ENCODE assay signal across 18 cellular contexts in genomic region chr13:113430378-113431110, GRCh38.
"Had no signal": no experiment of that assay in that cellular context is flagged by ENCODE, and none has a peak within 500 bp of the region (broad histone marks: within the 10 kb centered on the region; RNA-seq: fewer than 3 reads in every experiment).

No MANE protein-coding gene starts in this region.

- H3K27me3 ChIP-seq: sigmoid colon, stomach, transverse colon had no signal

- H3K9me3 ChIP-seq: sigmoid colon, stomach, transverse colon had no signal

- DNase-seq: activated CD4-positive, alpha-beta T cell treated with anti-CD3 and anti-CD28 coated beads for 1 hour; activated CD4-positive, alpha-beta T cell treated with anti-CD3 and anti-CD28 coated beads, Interleukin-2, amount 50 U/mL, for 1 hour; activated CD8-positive, alpha-beta T cell treated with anti-CD3 and anti-CD28 coated beads, Interleukin-2, amount 10 ng/mL, durations not matched to agents 7 days and 5 days; kidney; naive thymus-derived CD8-positive, alpha-beta T cell; sigmoid colon; stimulated activated CD4-positive, alpha-beta T cell treated with anti-CD3 and anti-CD28 coated beads, Interleukin-15, amount 100 ng/mL, for 24 hours; stomach; T-cell; transverse colon had no signal

- H3K4me3 ChIP-seq: sigmoid colon, smooth muscle cell, stomach, transverse colon had no signal

- H3K79me2 ChIP-seq: parathyroid adenoma had no signal

- H3K36me3 Mint-ChIP-seq: activated naive CD4-positive, alpha-beta T cell treated with anti-CD3 and anti-CD28 coated beads, Interleukin-2, amount 50 U/mL, for 72 hours; naive thymus-derived CD8-positive, alpha-beta T cell had no signal

- H3K4me1 ChIP-seq: parathyroid adenoma, sigmoid colon, stomach, transverse colon had no signal

- H3K4me1 Mint-ChIP-seq: mesothelial cell of epicardium; naive thymus-derived CD8-positive, alpha-beta T cell; stimulated activated memory B cell treated with anti-CD40 and anti-IgM and Interleukin-4, amounts not matched to agents 10 μg/mL and 1 μg/mL and 100 μg/mL, for 72 hours; T-cell had no signal

- H3K27me3 Mint-ChIP-seq: T-cell had no signal

- H3K4me3 Mint-ChIP-seq: activated CD8-positive, alpha-beta T cell treated with anti-CD3 and anti-CD28 coated beads, Interleukin-2, amount 10 ng/mL, durations not matched to agents 7 days and 5 days; mesothelial cell of epicardium; naive thymus-derived CD8-positive, alpha-beta T cell; stimulated activated memory B cell treated with anti-CD40 and anti-IgM and Interleukin-4, amounts not matched to agents 10 μg/mL and 1 μg/mL and 100 μg/mL, for 72 hours; T-cell; T-helper 2 cell treated with Interferon-gamma antibody and Interleukin-4, amounts not matched to agents 5 μg/mL and 100 μg/mL, for 36 hours had no signal

- H2AFZ ChIP-seq: parathyroid adenoma had no signal

- H3K27ac ChIP-seq: parathyroid adenoma, sigmoid colon, stomach, transverse colon, VCaP had no signal

- H3K4me2 ChIP-seq: smooth muscle cell had no signal

- H3K36me3 ChIP-seq: sigmoid colon, transverse colon had no signal

- H3K27ac Mint-ChIP-seq: activated CD8-positive, alpha-beta T cell treated with anti-CD3 and anti-CD28 coated beads, Interleukin-2, amount 10 ng/mL, durations not matched to agents 7 days and 5 days; activated naive CD4-positive, alpha-beta T cell treated with anti-CD3 and anti-CD28 coated beads, Interleukin-2, amount 50 U/mL, for 72 hours; mesothelial cell of epicardium; naive thymus-derived CD8-positive, alpha-beta T cell; stimulated activated memory B cell treated with anti-CD40 and anti-IgM and Interleukin-4, amounts not matched to agents 10 μg/mL and 1 μg/mL and 100 μg/mL, for 72 hours; T-cell; T-helper 2 cell treated with Interferon-gamma antibody and Interleukin-4, amounts not matched to agents 5 μg/mL and 100 μg/mL, for 36 hours had no signal

- H3K9me3 Mint-ChIP-seq: activated naive CD4-positive, alpha-beta T cell treated with anti-CD3 and anti-CD28 coated beads, Interleukin-2, amount 50 U/mL, for 72 hours; mesothelial cell of epicardium; naive thymus-derived CD8-positive, alpha-beta T cell; stimulated activated memory B cell treated with anti-CD40 and anti-IgM and Interleukin-4, amounts not matched to agents 10 μg/mL and 1 μg/mL and 100 μg/mL, for 72 hours; T-cell; T-helper 2 cell treated with Interferon-gamma antibody and Interleukin-4, amounts not matched to agents 5 μg/mL and 100 μg/mL, for 36 hours had no signal

- ATAC-seq: activated CD8-positive, alpha-beta T cell treated with anti-CD3 and anti-CD28 coated beads, Interleukin-2, amount 10 ng/mL, durations not matched to agents 7 days and 5 days; activated naive CD4-positive, alpha-beta T cell treated with anti-CD3 and anti-CD28 coated beads, Interleukin-2, amount 50 U/mL, for 72 hours; left lobe of liver; naive thymus-derived CD8-positive, alpha-beta T cell; stimulated activated memory B cell treated with anti-CD40 and anti-IgM and Interleukin-4, amounts not matched to agents 10 μg/mL and 1 μg/mL and 100 μg/mL, for 72 hours; T-cell had no signal
